19 cellular contexts compared by ENCODE assay signal in genomic region chr5:74130141-74130897, GRCh38.
DNase-seq lines count a peak whose midpoint lies in the region; ATAC-seq, FAIRE-seq and TF ChIP-seq lines count a peak whose summit lies in the region.
"Had no signal": no experiment of that assay in that cellular context is flagged by ENCODE, and none has a peak within 500 bp of the region (broad histone marks: within the 10 kb centered on the region; RNA-seq: fewer than 3 reads in every experiment).

No MANE protein-coding gene starts in this region.

- no peak overlapping the region for H4K8ac ChIP-seq in H9 (replicated peaks; ENCODE audit: insufficient read length, low read depth, low read length)

- H3K27me3 Mint-ChIP-seq in stimulated activated memory B cell treated with anti-CD40 and anti-IgM and Interleukin-4, amounts not matched to agents 10 μg/mL and 1 μg/mL and 100 μg/mL, for 72 hours: peaks cover 25% of the 10 kb centered on the region
- H3K27me3 Mint-ChIP-seq in H9 (ENCODE audit: low read depth): peaks cover 2% of the 10 kb centered on the region; the same call in 1 of the 2 replicates

- H3K23me2 ChIP-seq in H9 (ENCODE audit: insufficient read length, low read depth, low read length, poor library complexity, severe bottlenecking): no peaks in the 10 kb centered on the region

- DNase-seq in NCI-H1105 treated with DMSO at 0.1 percent for 48 hours (lab: John Stamatoyannopoulos, UW): peak; percentile 94
- DNase-seq in NCI-H2171 treated with DMSO at 0.1 percent for 48 hours (lab: John Stamatoyannopoulos, UW): peak; percentile 73
- no peak for DNase-seq in K562 (ENCODE audit: extremely low read depth in 1 of 4, low spot score in 3 of 4)
- DNase-seq in H9: no peak
- DNase-seq in adrenal gland: no peak
- DNase-seq: activated T-cell treated with anti-CD3 and anti-CD28 coated beads for 4 hours; body of pancreas; CD4-positive, alpha-beta T cell; lower lobe of right lung; naive thymus-derived CD4-positive, alpha-beta T cell; stimulated activated naive CD4-positive, alpha-beta T cell treated with Interleukin-2 at 50 U/mL for 16 hours had no signal

- H3K27me3 ChIP-seq in K562 (ENCODE audit: control insufficient read depth in 2 of 2, insufficient read depth in 2 of 2, low read length in 2 of 2) (peaks cover 0 to 9% of the 10 kb centered on the region in 2 experiments; a peak in 2 of 5 replicates), H9 (ENCODE audit: insufficient read depth, low read length) (no peaks in the 10 kb centered on the region), adrenal gland (no peaks in the 10 kb centered on the region)
- H3K27me3 ChIP-seq: body of pancreas, SJSA1 had no signal

- TF ChIP-seq CTCF in 22Rv1 (IDR thresholded peaks at IDR 0.05): no peak
- no peak for TF ChIP-seq CTCF in K562 (IDR thresholded peaks at IDR 0.05 in 2 of 3, conservative IDR thresholded peaks at IDR 0.05 in 1 of 3; ENCODE audit: insufficient read depth in 2 of 3, low read depth in 1 of 3, low read length in 3 of 3)
- TF ChIP-seq CTCF in H9 (conservative IDR thresholded peaks at IDR 0.05): no peak
- TF ChIP-seq CTCF in adrenal gland (IDR thresholded peaks at IDR 0.05): no peak

- in situ Hi-C loops in K562 (cut with MboI): no loop called here

- no peak overlapping the region for H4K5ac ChIP-seq in H9 (ENCODE audit: insufficient read length, low read depth, low read length)

- no peak overlapping the region for H3K18ac ChIP-seq in H9 (ENCODE audit: insufficient read length, low read depth, low read length)

- H3K27ac ChIP-seq in 22Rv1: peak overlapping the region; percentile 56
- no peak overlapping the region for H3K27ac ChIP-seq in K562 (ENCODE audit: extremely low read depth, low read depth, low read length)
- H3K27ac ChIP-seq in H9 (ENCODE audit: insufficient read length, low read depth, low read length): no peak overlapping the region
- H3K27ac ChIP-seq in adrenal gland: no peak overlapping the region
- H3K27ac ChIP-seq: A549, body of pancreas, lower lobe of right lung, SJSA1 had no signal

- no peak overlapping the region for H3T11ph ChIP-seq in H9 (ENCODE audit: low read length)

- no peaks in the 10 kb centered on the region for H3K36me3 Mint-ChIP-seq in stimulated activated memory B cell treated with anti-CD40 and anti-IgM and Interleukin-4, amounts not matched to agents 10 μg/mL and 1 μg/mL and 100 μg/mL, for 72 hours
- H3K36me3 Mint-ChIP-seq in H9 (ENCODE audit: insufficient read depth in 1 of 3, low read depth in 3 of 3): no peaks in the 10 kb centered on the region
- H3K36me3 Mint-ChIP-seq: activated naive CD4-positive, alpha-beta T cell treated with anti-CD3 and anti-CD28 coated beads, Interleukin-2, amount 50 U/mL, for 24 hours; naive thymus-derived CD4-positive, alpha-beta T cell had no signal

- H3K56ac ChIP-seq in H9 (ENCODE audit: insufficient read length, low read depth, low read length): no peak overlapping the region

- intact Hi-C loops in K562 (cut with micrococcal nuclease): no loop called here
- intact Hi-C loops in adrenal gland (cut with DNase I): no loop called here

- H3K79me1 ChIP-seq in H9 (ENCODE audit: insufficient read depth, low read depth, low read length, poor library complexity, severe bottlenecking): no peaks in the 10 kb centered on the region

- H3K9me1 ChIP-seq in K562 (ENCODE audit: control insufficient read depth, insufficient read depth, low read length): no peaks in the 10 kb centered on the region

- POLR2A ChIA-PET in K562 (lab: Yijun Ruan, JAX): interaction anchor here (0.6 kb wide), 1 partner anchor 512 kb away, joined by 3 read pairs; no protein-coding TSS in a partner anchor

- H3K4me1 ChIP-seq in K562 (replicated peaks in 1 of 2; ENCODE audit: control insufficient read depth in 2 of 2, insufficient read depth in 2 of 2, low read length in 2 of 2) (no peaks in the 10 kb centered on the region), H9 (ENCODE audit: insufficient read depth, low read length) (no peaks in the 10 kb centered on the region), adrenal gland (replicated peaks in 1 of 2) (peaks cover 0 to 7% of the 10 kb centered on the region in 2 donors)

- no peaks in the 10 kb centered on the region for H3K9me3 Mint-ChIP-seq in stimulated activated memory B cell treated with anti-CD40 and anti-IgM and Interleukin-4, amounts not matched to agents 10 μg/mL and 1 μg/mL and 100 μg/mL, for 72 hours
- H3K9me3 Mint-ChIP-seq in H9: no peaks in the 10 kb centered on the region
- H3K9me3 Mint-ChIP-seq: activated naive CD4-positive, alpha-beta T cell treated with anti-CD3 and anti-CD28 coated beads, Interleukin-2, amount 50 U/mL, for 24 hours; CD4-positive, alpha-beta T cell; naive thymus-derived CD4-positive, alpha-beta T cell had no signal

- H3K27ac Mint-ChIP-seq in stimulated activated memory B cell treated with anti-CD40 and anti-IgM and Interleukin-4, amounts not matched to agents 10 μg/mL and 1 μg/mL and 100 μg/mL, for 72 hours: no peak overlapping the region
- no peak overlapping the region for H3K27ac Mint-ChIP-seq in H9
- H3K27ac Mint-ChIP-seq: activated naive CD4-positive, alpha-beta T cell treated with anti-CD3 and anti-CD28 coated beads, Interleukin-2, amount 50 U/mL, for 24 hours; CD4-positive, alpha-beta T cell; naive thymus-derived CD4-positive, alpha-beta T cell had no signal

- no peak overlapping the region for H3K23ac ChIP-seq in H9 (ENCODE audit: insufficient read length, low read depth, low read length)

- 0% methylated on average over 16 of the region's 16 CpGs for WGBS in K562 (ENCODE audit: insufficient coverage, low coverage, missing lambda C conversion rate)
- no CpG with 5 or more reads among the region's 16 CpGs for WGBS in H9 (ENCODE audit: extremely low coverage, insufficient read length, low lambda C conversion rate)
- 85 to 94% (median 91%) methylated on average over 16 of the region's 16 CpGs for WGBS in adrenal gland, 4 donors

- H3K79me2 ChIP-seq in K562 (ENCODE audit: control insufficient read depth, insufficient read depth, low read length): no peaks in the 10 kb centered on the region
- no peaks in the 10 kb centered on the region for H3K79me2 ChIP-seq in H9 (ENCODE audit: insufficient read depth, low read length)

- H3K14ac ChIP-seq in H9 (ENCODE audit: insufficient read depth, low read length): no peak overlapping the region

- no peak overlapping the region for H2AFZ ChIP-seq in K562 (ENCODE audit: low read depth, low read length)
- no peak overlapping the region for H2AFZ ChIP-seq in H9 (ENCODE audit: low read length)

- H2BK12ac ChIP-seq in H9 (ENCODE audit: insufficient read length, low read depth, low read length): no peak overlapping the region

- H3K9ac ChIP-seq in K562 (ENCODE audit: insufficient read depth in 1 of 2, low read depth in 2 of 2, low read length in 2 of 2) (no peak overlapping the region), H9 (ENCODE audit: extremely low read depth, insufficient read length, low read length) (no peak overlapping the region)

- TF ChIP-seq POLR2A in K562 (conservative IDR thresholded peaks at IDR 0.05) (no peak), adrenal gland (IDR thresholded peaks at IDR 0.05) (no peak)

- no peak overlapping the region for H3K4me2 ChIP-seq in K562 (ENCODE audit: insufficient read depth, low read length)
- H3K4me2 ChIP-seq in H9 (ENCODE audit: insufficient read depth, insufficient read length, low read length): no peak overlapping the region
- H3K4me2 ChIP-seq: A549 had no signal

- CTCF ChIA-PET in K562 (lab: Yijun Ruan, JAX; ENCODE audit: low intra/inter-chr PET ratio): no interaction called here

- H3K4me3 ChIP-seq in K562 (no peak overlapping the region), adrenal gland (no peak overlapping the region)
- H3K4me3 ChIP-seq: A549, body of pancreas, GM12878, lower lobe of right lung, SJSA1 had no signal

- H2BK120ac ChIP-seq in H9 (ENCODE audit: low read depth, low read length, poor library complexity, severe bottlenecking): no peak overlapping the region

- H2AK5ac ChIP-seq in H9 (ENCODE audit: insufficient read length, low read length): no peak overlapping the region

- H2BK5ac ChIP-seq in H9 (ENCODE audit: insufficient read length, low read length): no peak overlapping the region

- no peaks in the 10 kb centered on the region for H3K4me1 Mint-ChIP-seq in stimulated activated memory B cell treated with anti-CD40 and anti-IgM and Interleukin-4, amounts not matched to agents 10 μg/mL and 1 μg/mL and 100 μg/mL, for 72 hours
- H3K4me1 Mint-ChIP-seq in H9: peaks cover 4 to 5% of the 10 kb centered on the region in 2 experiments; a peak in 2 of 4 replicates
- H3K4me1 Mint-ChIP-seq: activated naive CD4-positive, alpha-beta T cell treated with anti-CD3 and anti-CD28 coated beads, Interleukin-2, amount 50 U/mL, for 24 hours; naive thymus-derived CD4-positive, alpha-beta T cell had no signal

- H2BK15ac ChIP-seq in H9 (ENCODE audit: low read depth, low read length): no peak overlapping the region

- no peaks in the 10 kb centered on the region for H4K20me1 ChIP-seq in K562 (replicated peaks; ENCODE audit: control insufficient read depth, insufficient read depth, low read length)
- H4K20me1 ChIP-seq in H9 (ENCODE audit: control insufficient read depth, insufficient read depth, insufficient read length): no peaks in the 10 kb centered on the region

- ATAC-seq in K562: no peak
- ATAC-seq in stimulated activated memory B cell treated with anti-CD40 and anti-IgM and Interleukin-4, amounts not matched to agents 10 μg/mL and 1 μg/mL and 100 μg/mL, for 72 hours: no peak
- ATAC-seq in HG02588 (IDR thresholded peaks at IDR 0.05; ENCODE audit: unreplicated experiment): no peak
- ATAC-seq: A549; body of pancreas; esophagus mucosa; GM12878; lower lobe of right lung; naive thymus-derived CD4-positive, alpha-beta T cell had no signal

- no peak overlapping the region for H3K4ac ChIP-seq in H9 (ENCODE audit: low read depth, low read length)

- H2BK20ac ChIP-seq in H9 (ENCODE audit: low read depth, low read length, poor library complexity, severe bottlenecking): no peak overlapping the region

- no peaks in the 10 kb centered on the region for H3K9me3 ChIP-seq in K562 (replicated peaks; ENCODE audit: control insufficient read depth, insufficient read depth, low read depth, low read length)
- no peaks in the 10 kb centered on the region for H3K9me3 ChIP-seq in H9 (ENCODE audit: control insufficient read depth, low read depth, low read length)
- no peaks in the 10 kb centered on the region for H3K9me3 ChIP-seq in adrenal gland (replicated peaks in 1 of 3)
- H3K9me3 ChIP-seq: A549, body of pancreas, lower lobe of right lung, SJSA1 had no signal

- H3K4me3 Mint-ChIP-seq in stimulated activated memory B cell treated with anti-CD40 and anti-IgM and Interleukin-4, amounts not matched to agents 10 μg/mL and 1 μg/mL and 100 μg/mL, for 72 hours: no peak overlapping the region
- H3K4me3 Mint-ChIP-seq in H9: peak overlapping the region in 1 of 2 experiments; percentile 4; a peak in 1 of 5 replicates
- H3K4me3 Mint-ChIP-seq: activated naive CD4-positive, alpha-beta T cell treated with anti-CD3 and anti-CD28 coated beads, Interleukin-2, amount 50 U/mL, for 24 hours; CD4-positive, alpha-beta T cell; naive thymus-derived CD4-positive, alpha-beta T cell had no signal

- no peak for TF ChIP-seq EP300 in K562 (IDR thresholded peaks at IDR 0.05; ENCODE audit: low read length)

- H4K91ac ChIP-seq in H9 (ENCODE audit: insufficient read length, low read depth, low read length): no peak overlapping the region

- no peaks in the 10 kb centered on the region for H3K36me3 ChIP-seq in K562 (ENCODE audit: control insufficient read depth, insufficient read depth, low read length)
- H3K36me3 ChIP-seq in adrenal gland (replicated peaks in 1 of 2): no peaks in the 10 kb centered on the region
- H3K36me3 ChIP-seq: lower lobe of right lung, SJSA1 had no signal

- no peak for FAIRE-seq in K562 (lab: Jason Lieb, UNC)
- FAIRE-seq: A549, GM12878 had no signal

- BruUV-seq in K562 (replicated peaks; lab: Mats Ljungman, UMichigan): no TSS peak

- no peak for TF ChIP-seq RAD21 in K562 (CRISPR knock-in tag; conservative IDR thresholded peaks at IDR 0.05 in 1 of 2, IDR thresholded peaks at IDR 0.05 in 1 of 2)

Comparison
In these comparisons a context has a peak if more than half of its experiments do, and no peak if none do; other contexts are left out.
1. DNase-seq: peak in NCI-H1105 treated with DMSO at 0.1 percent for 48 hours (single experiment) and NCI-H2171 treated with DMSO at 0.1 percent for 48 hours (single experiment); none in K562 (0 of 4), H9 (single experiment) and adrenal gland (0 of 7).